Comparison of ENCODE assay signal across 16 cellular contexts in genomic region chr12:70449758-70450341, GRCh38.
A peak's percentile ranks its signal among the peaks of the same experiment; 100 is the strongest.
DNase-seq lines count a peak whose midpoint lies in the region; ATAC-seq, FAIRE-seq and TF ChIP-seq lines count a peak whose summit lies in the region.
"Had no signal": no experiment of that assay in that cellular context is flagged by ENCODE, and none has a peak within 500 bp of the region (broad histone marks: within the 10 kb centered on the region; RNA-seq: fewer than 3 reads in every experiment).

No MANE protein-coding gene starts in this region.

- no peak for TF ChIP-seq RAD21 in HepG2 (CRISPR knock-in tag; IDR thresholded peaks at IDR 0.05)

- H3K4me3 ChIP-seq in PC-9 (peak overlapping the region; percentile 38; the same call in 1 of the 2 replicates), HepG2 (replicated peaks in 1 of 3; ENCODE audit: insufficient read depth in 1 of 3, low read depth in 2 of 3, low read length in 3 of 3) (no peak overlapping the region), suprapubic skin (no peak overlapping the region)

- H3K4me2 ChIP-seq in PC-9: peak overlapping the region; percentile 72
- H3K4me2 ChIP-seq in HepG2 (ENCODE audit: low read depth, low read length): no peak overlapping the region

- H3K36me3 ChIP-seq in PC-9 (ENCODE audit: low read depth) (0 out of 2 replicates have a peak, but pooled peaks cover 3% of the 10 kb centered on the region), HepG2 (replicated peaks in 1 of 2; ENCODE audit: control insufficient read depth in 1 of 2, insufficient read depth in 2 of 2, low read length in 2 of 2) (no peaks in the 10 kb centered on the region), suprapubic skin (no peaks in the 10 kb centered on the region)

- no peak overlapping the region for H3K9ac ChIP-seq in HepG2 (ENCODE audit: insufficient read depth, low read depth, low read length)

- H3K27ac Mint-ChIP-seq in naive thymus-derived CD8-positive, alpha-beta T cell: no peak overlapping the region
- H3K27ac Mint-ChIP-seq: CD8-positive, alpha-beta T cell; IgD-negative memory B cell had no signal

- in situ Hi-C loops in HepG2 (cut with HindIII; ENCODE audit: extremely low pct_ligation_motif_present, low pct_unique_long_range_greater_than_20kb): no loop called here

- TF ChIP-seq EP300 in HepG2 (IDR thresholded peaks at IDR 0.05; ENCODE audit: low read depth in 2 of 2, low read length in 2 of 2) (no peak), HepG2 (CRISPR knock-in tag; IDR thresholded peaks at IDR 0.05; ENCODE audit: borderline replicate concordance) (no peak), suprapubic skin (IDR thresholded peaks at IDR 0.05) (no peak)

- H3K79me2 ChIP-seq in PC-9 (ENCODE audit: low read depth): no peaks in the 10 kb centered on the region
- H3K79me2 ChIP-seq in HepG2 (ENCODE audit: insufficient read depth, low read length): no peaks in the 10 kb centered on the region

- H3K4me1 ChIP-seq in PC-9 (replicated peaks; ENCODE audit: insufficient read depth) (peaks cover 29% of the 10 kb centered on the region), HepG2 (ENCODE audit: insufficient read depth, low read length) (no peaks in the 10 kb centered on the region), suprapubic skin (no peaks in the 10 kb centered on the region)
- H3K4me1 ChIP-seq: Caco-2 had no signal

- peak overlapping the region; percentile 76; the same call in 1 of the 2 replicates for H2AFZ ChIP-seq in PC-9
- H2AFZ ChIP-seq in HepG2 (ENCODE audit: low read length): no peak overlapping the region

- no TSS peak for BruUV-seq in PC-9 (replicated peaks; lab: Mats Ljungman, UMichigan)
- no TSS peak for BruUV-seq in HepG2 (replicated peaks; lab: Mats Ljungman, UMichigan)

- no peak for TF ChIP-seq POLR2A in HepG2 (IDR thresholded peaks at IDR 0.05; ENCODE audit: insufficient read depth in 1 of 2, low read depth in 2 of 2, low read length in 2 of 2)
- no peak for TF ChIP-seq POLR2A in suprapubic skin (IDR thresholded peaks at IDR 0.05)

- FAIRE-seq in HepG2 (lab: Jason Lieb, UNC): no peak
- FAIRE-seq: G401.6, GM12892 had no signal

- no peaks in the 10 kb centered on the region for H3K4me1 Mint-ChIP-seq in naive thymus-derived CD8-positive, alpha-beta T cell
- H3K4me1 Mint-ChIP-seq: CD14-positive monocyte, IgD-negative memory B cell had no signal

- POLR2A ChIA-PET in PC-9 (lab: Charles Lee; ENCODE audit: unreplicated experiment) (no interaction called here), HepG2 (lab: Yijun Ruan, JAX) (no interaction called here)
- POLR2A ChIA-PET in naive thymus-derived CD8-positive, alpha-beta T cell (lab: Charles Lee): no interaction called here

- WGBS in HepG2 (ENCODE audit: low lambda C conversion rate): 0% methylated on average over 2 of the region's 2 CpGs
- WGBS in suprapubic skin: 93% methylated on average over 2 of the region's 2 CpGs

- TF ChIP-seq CTCF in PC-9 (conservative IDR thresholded peaks at IDR 0.05) (no peak), HepG2 (CRISPR knock-in tag; IDR thresholded peaks at IDR 0.05) (no peak), suprapubic skin (IDR thresholded peaks at IDR 0.05) (no peak)

- H3K27me3 ChIP-seq in PC-9 (ENCODE audit: insufficient read depth, low read depth): no peaks in the 10 kb centered on the region
- H3K27me3 ChIP-seq in HepG2 (ENCODE audit: control insufficient read depth in 1 of 2, insufficient read depth in 2 of 2, low read length in 2 of 2): no peaks in the 10 kb centered on the region; a peak in 1 of 5 replicates
- H3K27me3 ChIP-seq in suprapubic skin: no peaks in the 10 kb centered on the region

- ATAC-seq in HepG2: no peak
- ATAC-seq in naive thymus-derived CD8-positive, alpha-beta T cell: no peak
- ATAC-seq: CD8-positive, alpha-beta T cell had no signal

- peak overlapping the region; percentile 86 for H3K27ac ChIP-seq in PC-9
- no peak overlapping the region for H3K27ac ChIP-seq in HepG2 (ENCODE audit: extremely low read length, insufficient read depth, low read length)
- no peak overlapping the region for H3K27ac ChIP-seq in suprapubic skin
- H3K27ac ChIP-seq: 22Rv1 had no signal

- no peaks in the 10 kb centered on the region for H3K9me2 ChIP-seq in PC-9 (ENCODE audit: insufficient read depth)

- peaks cover 9 to 55% (median 27%) of the 10 kb centered on the region in 9 donors for H3K9me3 Mint-ChIP-seq in naive thymus-derived CD8-positive, alpha-beta T cell

- peaks cover 0 to 3% (median 0%) of the 10 kb centered on the region in 5 donors for H3K27me3 Mint-ChIP-seq in naive thymus-derived CD8-positive, alpha-beta T cell
- H3K27me3 Mint-ChIP-seq: IgD-negative memory B cell had no signal

- intact Hi-C loops in PC-9 (cut with micrococcal nuclease; ENCODE audit: unreplicated experiment) (loop anchor here (1.0 to 2.0 kb wide), 2 partner anchors 83 to 211 kb away; partner anchors contain the start of gene KCNMB4), HepG2 (cut with micrococcal nuclease; ENCODE audit: unreplicated experiment) (no loop called here)

- H3K4me3 Mint-ChIP-seq in naive thymus-derived CD8-positive, alpha-beta T cell: no peak overlapping the region
- H3K4me3 Mint-ChIP-seq: CD14-positive monocyte; CD8-positive, alpha-beta T cell; IgD-negative memory B cell had no signal

- CTCF ChIA-PET in PC-9 (lab: Charles Lee) (no interaction called here), HepG2 (lab: Yijun Ruan, JAX; ENCODE audit: low intra/inter-chr PET ratio, low total read pairs) (no interaction called here)

- peaks cover 26% of the 10 kb centered on the region for H3K9me3 ChIP-seq in PC-9 (ENCODE audit: insufficient read depth, low read depth)
- H3K9me3 ChIP-seq in HepG2 (ENCODE audit: low read length): peaks cover 13% of the 10 kb centered on the region; the same call in 1 of the 2 replicates
- peaks cover 4% of the 10 kb centered on the region for H3K9me3 ChIP-seq in suprapubic skin

- H3F3A ChIP-seq in PC-9 (ENCODE audit: insufficient read depth, low read depth): peaks cover 30% of the 10 kb centered on the region

- peak; percentile 14 for DNase-seq in DMS 273 (lab: John Stamatoyannopoulos, UW; ENCODE audit: unreplicated experiment)
- no peak for DNase-seq in DMS 273 treated with DMSO at 0.1 percent for 48 hours (lab: John Stamatoyannopoulos, UW)
- DNase-seq in MV-4-11 (lab: John Stamatoyannopoulos, UW): peak; percentile 6
- peak in 1 of 2 experiments; percentile 77 for DNase-seq in PC-9
- no peak for DNase-seq in HepG2 (ENCODE audit: low spot score)
- DNase-seq in suprapubic skin (ENCODE audit: low spot score in 2 of 2): no peak
- no peak for DNase-seq in naive thymus-derived CD8-positive, alpha-beta T cell
- DNase-seq in retina: no peak
- DNase-seq: Caco-2; CD8-positive, alpha-beta T cell; DMS79 had no signal

- H4K20me1 ChIP-seq in PC-9 (ENCODE audit: insufficient read depth) (no peaks in the 10 kb centered on the region), HepG2 (ENCODE audit: insufficient read depth, low read length) (no peaks in the 10 kb centered on the region)

- H3K36me3 Mint-ChIP-seq in naive thymus-derived CD8-positive, alpha-beta T cell: peaks cover 0 to 22% (median 4%) of the 10 kb centered on the region in 3 donors
- H3K36me3 Mint-ChIP-seq: CD14-positive monocyte; CD8-positive, alpha-beta T cell; IgD-negative memory B cell had no signal

TF ChIP-seq in HepG2, 621 proteins besides CTCF, POLR2A, EP300 and RAD21:
- TF ChIP-seq SAP130 (CRISPR knock-in tag; IDR thresholded peaks at IDR 0.05; ENCODE audit: low read depth) (no peak), ZNF841 (CRISPR knock-in tag; IDR thresholded peaks at IDR 0.05; ENCODE audit: borderline replicate concordance) (peak; percentile 88; the same call in 1 of the 2 replicates), ZNF776 (CRISPR knock-in tag; IDR thresholded peaks at IDR 0.05) (no peak), KAT2B (IDR thresholded peaks at IDR 0.05; ENCODE audit: borderline replicate concordance, low read depth, low read length) (no peak), BRF2 (CRISPR knock-in tag; IDR thresholded peaks at IDR 0.05) (no peak)

Comparison
In these comparisons a context has a peak if more than half of its experiments do, and no peak if none do; other contexts are left out.
1. DNase-seq: peak in DMS 273 (single experiment) and MV-4-11 (single experiment); none in DMS 273 treated with DMSO at 0.1 percent for 48 hours (single experiment), HepG2 (single experiment), suprapubic skin (0 of 2), naive thymus-derived CD8-positive, alpha-beta T cell (0 of 10) and retina (single experiment).